Comparison of ENCODE assay signal across 1 cellular context in genomic region chr13:43744630-43745029, GRCh38.
TF ChIP-seq lines count a peak whose summit lies in the region.

No MANE protein-coding gene starts in this region.

TF ChIP-seq in HCT116, 20 proteins besides CTCF, POLR2A, EP300 and RAD21 (continued from another document):
- TF ChIP-seq MAX (IDR thresholded peaks at IDR 0.05) (no peak), EZH2 (IDR thresholded peaks at IDR 0.05) (no peak), ZBTB33 (IDR thresholded peaks at IDR 0.05; ENCODE audit: extremely low read depth, insufficient replicate concordance, low read length) (no peak), TCF7L2 (IDR thresholded peaks at IDR 0.05; ENCODE audit: borderline replicate concordance, extremely low read depth, insufficient read depth, insufficient read length) (no peak)
